Comparison of ENCODE assay signal across 8 cellular contexts in the genomic region with DNA sequence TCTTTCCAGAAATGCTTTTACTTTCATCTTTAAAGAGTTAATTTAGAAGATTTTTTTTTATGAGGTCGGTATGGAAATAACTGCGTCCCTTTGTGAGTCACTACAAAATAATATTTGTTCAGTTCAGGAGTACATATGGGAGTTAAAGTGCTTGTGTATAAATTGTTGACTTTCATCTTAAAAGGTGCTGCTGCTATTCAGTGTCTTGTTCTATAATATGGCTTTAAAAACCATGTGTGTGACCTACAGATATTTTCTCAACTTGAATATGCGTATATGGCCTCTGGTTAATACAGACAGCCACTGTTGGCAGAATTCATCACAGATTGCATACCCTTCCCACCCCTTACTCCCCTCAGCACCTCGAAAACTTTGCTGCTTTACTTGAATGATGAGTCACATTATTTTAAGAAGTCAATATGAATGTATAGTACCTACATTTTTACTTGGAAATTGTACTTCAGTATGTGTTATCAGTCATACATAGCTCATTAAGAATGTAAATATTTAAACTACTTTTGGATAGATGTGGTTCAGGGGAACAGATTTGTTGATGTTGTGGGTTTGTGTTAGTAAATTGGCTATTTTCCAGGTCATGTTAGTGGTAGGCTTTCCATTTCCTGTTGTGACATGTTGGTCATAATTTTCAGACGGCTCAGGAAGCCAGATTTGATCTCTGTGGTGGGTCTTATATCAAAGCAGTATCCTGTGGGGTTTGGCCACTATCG. TPM values are rescaled to one million over a fixed set of nuclear protein-coding genes. Genes with fewer than 3 reads are reported as not detected.
DNase-seq lines count a peak whose midpoint lies in the region; ATAC-seq and TF ChIP-seq lines count a peak whose summit lies in the region.

No MANE protein-coding gene starts in this region.

- H3K27ac ChIP-seq in RWPE1, result no peak overlapping the region

- TF ChIP-seq CTCF in epithelial cell of proximal tubule (conservative IDR thresholded peaks at IDR 0.05; ENCODE audit: low read depth, low read length) (no peak), progenitor cell of endocrine pancreas (IDR thresholded peaks at IDR 0.05; ENCODE audit: unreplicated experiment) (no peak), GM10248 (IDR thresholded peaks at IDR 0.05; ENCODE audit: control extremely low read depth, extremely low read depth, low read depth, missing control alignments) (no peak), RWPE1 (conservative IDR thresholded peaks at IDR 0.05; ENCODE audit: low read depth) (no peak)

- no peaks in the 10 kb centered on the region for H3K9me3 Mint-ChIP-seq in progenitor cell of endocrine pancreas (ENCODE audit: low read depth)

- no peaks in the 10 kb centered on the region for H3K9me3 ChIP-seq in T-helper 17 cell (ENCODE audit: control insufficient read depth, low read length, poor library complexity, severe bottlenecking)

- H3K4me3 ChIP-seq in GM08714 (ENCODE audit: low read length) (peak overlapping the region; percentile 98; the same call in 1 of the 2 replicates), epithelial cell of proximal tubule (ENCODE audit: low read depth, low read length) (peak overlapping the region; percentile 65)

- DNase-seq in T-helper 17 cell (peak in 1 of 3 donors; percentile 23), epithelial cell of proximal tubule (ENCODE audit: low read depth) (no peak), progenitor cell of endocrine pancreas (ENCODE audit: low spot score, unreplicated experiment) (no peak), GM10248 (ENCODE audit: extremely low spot score) (no peak), RWPE1 (ENCODE audit: low spot score) (no peak)

- H3K36me3 Mint-ChIP-seq in T-helper 17 cell (ENCODE audit: low read depth), result no peaks in the 10 kb centered on the region
- H3K36me3 Mint-ChIP-seq in progenitor cell of endocrine pancreas (ENCODE audit: insufficient read depth), result peaks cover 3% of the 10 kb centered on the region

- POLR2A ChIA-PET in GM10248 (lab: Yijun Ruan, JAX) (no interaction called here), RWPE1 (lab: Yijun Ruan, JAX; ENCODE audit: low non-redundant PET) (no interaction called here)

- H3K4me1 Mint-ChIP-seq in T-helper 17 cell (peaks cover 46% of the 10 kb centered on the region), progenitor cell of endocrine pancreas (ENCODE audit: low read depth) (peaks cover 27% of the 10 kb centered on the region)

- CTCF ChIA-PET in GM10248 (lab: Yijun Ruan, JAX), result interaction anchor here (1.1 kb wide), 1 partner anchor 10 kb away, joined by 4 read pairs; the partner anchor contains the start of gene NEK1
- CTCF ChIA-PET in RWPE1 (lab: Yijun Ruan, JAX), result interaction anchor here (0.6 kb wide), 1 partner anchor 9 kb away, joined by 4 read pairs; no protein-coding TSS in a partner anchor

- ATAC-seq in HG03469 (IDR thresholded peaks at IDR 0.05; ENCODE audit: unreplicated experiment) (peak; percentile 17), T-helper 17 cell (peak; percentile 35), GM18498 (IDR thresholded peaks at IDR 0.05; ENCODE audit: unreplicated experiment) (no peak)

- H3K27ac Mint-ChIP-seq in T-helper 17 cell (peak overlapping the region; percentile 99), progenitor cell of endocrine pancreas (peak overlapping the region; percentile 93)

- peak overlapping the region; percentile 95 for H3K4me3 Mint-ChIP-seq in T-helper 17 cell
- peak overlapping the region; percentile 91 for H3K4me3 Mint-ChIP-seq in progenitor cell of endocrine pancreas (ENCODE audit: low read depth)

- H3K27me3 Mint-ChIP-seq in T-helper 17 cell (no peaks in the 10 kb centered on the region), progenitor cell of endocrine pancreas (no peaks in the 10 kb centered on the region)

RNA-seq across cellular contexts. Expression of gene CLCN3, which starts 1.5 kb away (rescaled TPM):
- total RNA-seq in T-helper 17 cell (10 to 100 TPM; 18.4 to 27.3 TPM), epithelial cell of proximal tubule (27.6 and 31.3 TPM in 2 replicates), progenitor cell of endocrine pancreas (106 and 117 TPM in 2 replicates)

RNA-seq across cellular contexts. Expression of gene NEK1, which starts 9.5 kb away (rescaled TPM):
- total RNA-seq in T-helper 17 cell, result 10 to 100 TPM; 11.8 to 13.5 TPM
- 5.9 and 8.0 TPM in 2 replicates for total RNA-seq in epithelial cell of proximal tubule
- 14.1 and 15.0 TPM in 2 replicates for total RNA-seq in progenitor cell of endocrine pancreas
